9 cellular contexts compared by ENCODE assay signal in genomic region chr2:68839260-68839833, GRCh38. TPM values are rescaled to one million over a fixed set of nuclear protein-coding genes. Genes with fewer than 3 reads are reported as not detected.
A peak's percentile ranks its signal among the peaks of the same experiment; 100 is the strongest.
DNase-seq lines count a peak whose midpoint lies in the region; ATAC-seq and TF ChIP-seq lines count a peak whose summit lies in the region.
"Had no signal": no experiment of that assay in that cellular context is flagged by ENCODE, and none has a peak within 500 bp of the region (broad histone marks: within the 10 kb centered on the region; RNA-seq: fewer than 3 reads in every experiment).

No MANE protein-coding gene starts in this region.

- TF ChIP-seq CTCF in BE2C (IDR thresholded peaks at IDR 0.05; ENCODE audit: low read depth, low read length) (peak; percentile 48), GM23338 (conservative IDR thresholded peaks at IDR 0.05; ENCODE audit: low read depth in 2 of 2) (peak; percentile 76 to 86), WI38 (IDR thresholded peaks at IDR 0.05; ENCODE audit: low read depth, low read length) (peak; percentile 67), kidney epithelial cell (IDR thresholded peaks at IDR 0.05; ENCODE audit: insufficient read depth, low read length, poor library complexity, severe bottlenecking) (peak; percentile 42)

- H3K4me3 Mint-ChIP-seq in GM23338, result no peak overlapping the region
- H3K4me3 Mint-ChIP-seq: naive thymus-derived CD8-positive, alpha-beta T cell had no signal

- H3K79me2 ChIP-seq in GM23338 (replicated peaks; ENCODE audit: insufficient read depth), result no peaks in the 10 kb centered on the region

- DNase-seq in BE2C (no peak), GM23338 (ENCODE audit: low spot score) (peak; percentile 52), kidney epithelial cell (ENCODE audit: low read depth) (no peak)
- no peak for DNase-seq in NK-92 treated with Interleukin-12 subunit alpha and Interleukin-12 subunit beta, amount 100 ng/mL, for 24 hours (lab: John Stamatoyannopoulos, UW)

- H3K9me3 ChIP-seq in BE2C, result no peaks in the 10 kb centered on the region

- peaks cover 2% of the 10 kb centered on the region for H3K27me3 Mint-ChIP-seq in GM23338 (ENCODE audit: insufficient read depth, low read depth, poor library complexity)
- H3K27me3 Mint-ChIP-seq: naive thymus-derived CD8-positive, alpha-beta T cell had no signal

- no peak overlapping the region for H3K27ac ChIP-seq in GM23338 (ENCODE audit: low read depth)

- no peaks in the 10 kb centered on the region for H4K20me1 ChIP-seq in GM23338 (replicated peaks; ENCODE audit: insufficient read depth)

- ATAC-seq in GM23338 (peak; percentile 31; the same call in 2 of the 3 replicates), HG03025 (IDR thresholded peaks at IDR 0.05; ENCODE audit: low FRiP score, unreplicated experiment) (no peak), GM19395 (IDR thresholded peaks at IDR 0.05; ENCODE audit: unreplicated experiment) (no peak), HG03097 (IDR thresholded peaks at IDR 0.05; ENCODE audit: low FRiP score, unreplicated experiment) (no peak)
- ATAC-seq: naive thymus-derived CD8-positive, alpha-beta T cell had no signal

- H3K4me2 ChIP-seq in GM23338, result no peak overlapping the region

- peaks cover 12% of the 10 kb centered on the region; the same call in 2 of the 3 replicates for H3K36me3 Mint-ChIP-seq in GM23338 (ENCODE audit: low read depth)
- H3K36me3 Mint-ChIP-seq: naive thymus-derived CD8-positive, alpha-beta T cell had no signal

- H3K9me3 Mint-ChIP-seq in GM23338, result peaks cover 16% of the 10 kb centered on the region
- H3K9me3 Mint-ChIP-seq: naive thymus-derived CD8-positive, alpha-beta T cell had no signal

- H3K36me3 ChIP-seq in BE2C, result no peaks in the 10 kb centered on the region
- no peaks in the 10 kb centered on the region for H3K36me3 ChIP-seq in GM23338 (ENCODE audit: insufficient read depth)
- no peaks in the 10 kb centered on the region for H3K36me3 ChIP-seq in kidney epithelial cell (ENCODE audit: control insufficient read depth, insufficient read depth, low read length)

- H3K4me3 ChIP-seq in BE2C (ENCODE audit: low read depth, low read length), result no peak overlapping the region
- no peak overlapping the region for H3K4me3 ChIP-seq in GM23338
- H3K4me3 ChIP-seq in WI38 (ENCODE audit: low read depth, low read length), result no peak overlapping the region
- no peak overlapping the region for H3K4me3 ChIP-seq in kidney epithelial cell (ENCODE audit: low read depth, low read length)

- peaks cover 8% of the 10 kb centered on the region; the same call in 1 of the 2 replicates for H3K9me2 ChIP-seq in GM23338 (ENCODE audit: insufficient read depth)

- H3K27me3 ChIP-seq in BE2C, result peaks cover 3% of the 10 kb centered on the region; the same call in 1 of the 2 replicates
- no peaks in the 10 kb centered on the region for H3K27me3 ChIP-seq in GM23338 (ENCODE audit: insufficient read depth)
- H3K27me3 ChIP-seq in kidney epithelial cell (ENCODE audit: control insufficient read depth, insufficient read depth, low read length), result no peaks in the 10 kb centered on the region

- no peaks in the 10 kb centered on the region for H3F3A ChIP-seq in GM23338 (replicated peaks; ENCODE audit: low read depth)

- no peak overlapping the region for H2AFZ ChIP-seq in GM23338

- peaks cover 5% of the 10 kb centered on the region; the same call in 2 of the 3 replicates for H3K4me1 Mint-ChIP-seq in GM23338

- no peaks in the 10 kb centered on the region for H3K4me1 ChIP-seq in BE2C
- no peaks in the 10 kb centered on the region for H3K4me1 ChIP-seq in GM23338 (ENCODE audit: insufficient read depth)

- H3K27ac Mint-ChIP-seq in GM23338, result no peak overlapping the region

TF ChIP-seq in GM23338, 12 proteins besides CTCF, POLR2A, EP300 and RAD21:
- no peak for TF ChIP-seq JUNB (IDR thresholded peaks at IDR 0.05; ENCODE audit: unreplicated experiment)
- no peak for TF ChIP-seq REST (IDR thresholded peaks at IDR 0.05; ENCODE audit: unreplicated experiment)
- no peak for TF ChIP-seq NANOG (IDR thresholded peaks at IDR 0.05; ENCODE audit: borderline replicate concordance)
- no peak for TF ChIP-seq ZNF331 (CRISPR knock-in tag; IDR thresholded peaks at IDR 0.05; ENCODE audit: low read depth)
- TF ChIP-seq ETS1 (IDR thresholded peaks at IDR 0.05), result no peak
- no peak for TF ChIP-seq STAT1 (IDR thresholded peaks at IDR 0.05; ENCODE audit: unreplicated experiment)
- TF ChIP-seq POLR2AphosphoS5 (IDR thresholded peaks at IDR 0.05; ENCODE audit: low read depth), result no peak

RNA-seq across cellular contexts. Expression of gene BMP10, which starts 31.9 kb away (rescaled TPM):
- not detected for polyA plus RNA-seq in BE2C (2012; ENCODE audit: insufficient read depth, insufficient read length, low read depth)
- total RNA-seq in GM23338 (2014; rRNA removed; shearing (Covaris generic)), result not detected in 2 replicates
- polyA plus RNA-seq in GM23338 (2016; fragmentation: Nextera tagmentation; extraction: Ambion mirVana), result not detected in 2 replicates
- total RNA-seq in kidney epithelial cell, result not detected in 2 replicates
- total RNA-seq: naive thymus-derived CD8-positive, alpha-beta T cell had no signal
- polyA plus RNA-seq: naive thymus-derived CD8-positive, alpha-beta T cell had no signal
